In the genomic region with DNA sequence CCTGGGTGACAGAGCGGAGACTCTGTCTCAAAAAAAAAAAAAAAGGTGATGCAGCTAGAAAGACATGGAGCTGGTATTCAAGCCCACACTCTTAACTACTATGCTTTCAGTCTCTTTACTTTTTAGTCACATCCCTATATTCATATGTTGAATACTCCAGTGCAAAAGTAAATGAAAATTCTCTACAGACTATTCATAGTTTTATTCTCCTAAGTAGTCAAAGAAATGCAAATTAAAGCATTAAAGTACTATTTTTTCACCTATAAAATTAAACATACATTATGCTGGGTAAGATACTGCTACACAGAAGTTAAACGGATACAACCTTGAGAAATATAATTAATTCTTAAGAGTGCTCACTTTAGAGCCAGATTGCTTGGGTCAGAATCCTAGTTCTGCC, we compare ENCODE assay signal across 21 cellular contexts.
"Had no signal": no experiment of that assay in that cellular context is flagged by ENCODE, and none has a peak within 500 bp of the region (broad histone marks: within the 10 kb centered on the region; RNA-seq: fewer than 3 reads in every experiment).

No MANE protein-coding gene starts in this region.

- H3K36me3 ChIP-seq: prostate gland, suprapubic skin had no signal

- H3K27me3 ChIP-seq: suprapubic skin had no signal

- H3K4me3 Mint-ChIP-seq: activated B cell treated with CpG ODN at 0.5 μM for 24 hours; activated CD4-positive, alpha-beta T cell treated with anti-CD3 and anti-CD28 coated beads, Interleukin-2, amount 10 ng/mL, durations not matched to agents 7 days and 5 days; neural crest cell; type B pancreatic cell had no signal

- H3K27ac Mint-ChIP-seq: activated B cell treated with CpG ODN at 0.5 μM for 24 hours; activated CD4-positive, alpha-beta T cell treated with anti-CD3 and anti-CD28 coated beads, Interleukin-2, amount 10 ng/mL, durations not matched to agents 7 days and 5 days; activated T-helper 1 cell treated with anti-CD3 and anti-CD28 coated beads, Interleukin-12 subunit alpha, Interleukin-12 subunit beta, Interleukin-2, Interleukin-4 antibody, amounts not matched to agents 30 ng/mL and 10 ng/mL and 1 ng/mL, durations not matched to agents 14 hours and 24 hours and 36 hours; type B pancreatic cell had no signal

- H3K9me3 ChIP-seq: prostate gland, suprapubic skin had no signal

- H3K27ac ChIP-seq: prostate gland, skin epidermis, suprapubic skin had no signal

- H3K4me3 ChIP-seq: prostate gland, skin epidermis, suprapubic skin had no signal

- DNase-seq: activated B cell treated with CpG ODN at 0.5 μM for 24 hours; activated CD4-positive, alpha-beta T cell treated with anti-CD3 and anti-CD28 coated beads, Interleukin-2, amount 10 ng/mL, durations not matched to agents 7 days and 5 days; activated CD8-positive, alpha-beta memory T cell treated with anti-CD3 and anti-CD28 coated beads, Interleukin-2, amount 50 U/mL, for 48 hours; activated naive CD4-positive, alpha-beta T cell treated with Interleukin-2 at 50 U/mL for 16 hours; caudate nucleus; effector CD8-positive, alpha-beta T cell; foreskin fibroblast; glutamatergic neuron; kidney glomerular epithelial cell; left ventricle myocardium superior; right cardiac atrium; stimulated activated CD4-positive, alpha-beta T cell treated with anti-CD3 and anti-CD28 coated beads, Interleukin-4, amount 100 ng/mL, for 4 hours; stimulated activated CD8-positive, alpha-beta memory T cell treated with anti-CD3 and anti-CD28 coated beads, Interleukin-4, amount 100 ng/mL, for 48 hours; stimulated activated naive CD8-positive, alpha-beta T cell treated with anti-CD3 and anti-CD28 coated beads, Interleukin-15, Interleukin-2, amounts not matched to agents 100 U/mL and 50 U/mL, for 24 hours; SW 1271 had no signal

- H3K9me3 Mint-ChIP-seq: activated B cell treated with CpG ODN at 0.5 μM for 24 hours; activated CD4-positive, alpha-beta T cell treated with anti-CD3 and anti-CD28 coated beads, Interleukin-2, amount 10 ng/mL, durations not matched to agents 7 days and 5 days; activated T-helper 1 cell treated with anti-CD3 and anti-CD28 coated beads, Interleukin-12 subunit alpha, Interleukin-12 subunit beta, Interleukin-2, Interleukin-4 antibody, amounts not matched to agents 30 ng/mL and 10 ng/mL and 1 ng/mL, durations not matched to agents 14 hours and 24 hours and 36 hours; neural crest cell; type B pancreatic cell had no signal

- ATAC-seq: left ventricle myocardium superior; right cardiac atrium; stimulated activated naive CD8-positive, alpha-beta T cell treated with anti-CD3 and anti-CD28 coated beads, Interleukin-15, Interleukin-2, amounts not matched to agents 100 U/mL and 50 U/mL, for 24 hours had no signal

- H3K27me3 Mint-ChIP-seq: activated B cell treated with CpG ODN at 0.5 μM for 24 hours; activated CD4-positive, alpha-beta T cell treated with anti-CD3 and anti-CD28 coated beads, Interleukin-2, amount 10 ng/mL, durations not matched to agents 7 days and 5 days; type B pancreatic cell had no signal
